1 cellular context compared by ENCODE assay signal in the genomic region with DNA sequence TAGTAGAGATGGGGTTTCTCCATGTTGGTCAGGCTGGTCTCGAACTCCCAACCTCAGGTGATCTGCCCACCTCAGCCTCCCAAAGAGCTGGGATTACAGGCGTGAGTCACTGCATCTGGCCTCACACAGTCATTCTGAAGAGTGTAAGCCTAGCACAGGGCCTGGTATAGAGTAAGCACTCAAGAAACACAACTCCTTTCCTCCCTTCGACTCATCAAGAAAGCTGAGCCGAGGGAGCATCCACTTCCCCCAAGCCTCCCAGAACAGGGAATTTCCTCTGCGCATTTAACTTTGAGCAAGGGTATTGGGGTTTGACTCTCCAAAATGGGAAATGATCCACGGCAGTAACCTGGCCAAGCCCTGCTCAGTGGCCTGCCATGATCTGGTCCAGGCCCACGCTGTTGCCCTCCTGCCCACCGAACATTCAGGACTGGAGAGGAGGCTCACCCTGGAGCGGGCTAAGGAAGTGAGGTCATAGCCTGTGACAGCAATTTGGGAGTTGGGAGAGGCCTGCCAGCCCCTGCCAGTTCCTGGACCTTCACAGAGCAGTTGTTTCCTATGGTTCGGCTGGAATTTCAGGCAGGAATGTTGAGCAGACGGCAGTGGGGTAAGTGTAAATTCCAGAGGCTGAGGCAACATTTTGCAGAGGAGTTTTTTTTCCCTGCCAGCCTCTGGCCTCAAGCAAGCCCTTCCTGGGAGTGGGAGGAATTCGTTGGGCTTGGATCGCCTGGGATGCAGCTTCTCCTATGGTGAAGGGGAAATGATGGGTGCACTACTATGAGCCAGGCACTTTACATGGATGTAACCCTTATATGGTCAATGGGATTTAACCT.
TF ChIP-seq lines count a peak whose summit lies in the region.

No MANE protein-coding gene starts in this region.

TF ChIP-seq in HepG2, 621 proteins besides CTCF, POLR2A, EP300 and RAD21 (continued from another document and continues in another):
- TF ChIP-seq, protein P1, sequence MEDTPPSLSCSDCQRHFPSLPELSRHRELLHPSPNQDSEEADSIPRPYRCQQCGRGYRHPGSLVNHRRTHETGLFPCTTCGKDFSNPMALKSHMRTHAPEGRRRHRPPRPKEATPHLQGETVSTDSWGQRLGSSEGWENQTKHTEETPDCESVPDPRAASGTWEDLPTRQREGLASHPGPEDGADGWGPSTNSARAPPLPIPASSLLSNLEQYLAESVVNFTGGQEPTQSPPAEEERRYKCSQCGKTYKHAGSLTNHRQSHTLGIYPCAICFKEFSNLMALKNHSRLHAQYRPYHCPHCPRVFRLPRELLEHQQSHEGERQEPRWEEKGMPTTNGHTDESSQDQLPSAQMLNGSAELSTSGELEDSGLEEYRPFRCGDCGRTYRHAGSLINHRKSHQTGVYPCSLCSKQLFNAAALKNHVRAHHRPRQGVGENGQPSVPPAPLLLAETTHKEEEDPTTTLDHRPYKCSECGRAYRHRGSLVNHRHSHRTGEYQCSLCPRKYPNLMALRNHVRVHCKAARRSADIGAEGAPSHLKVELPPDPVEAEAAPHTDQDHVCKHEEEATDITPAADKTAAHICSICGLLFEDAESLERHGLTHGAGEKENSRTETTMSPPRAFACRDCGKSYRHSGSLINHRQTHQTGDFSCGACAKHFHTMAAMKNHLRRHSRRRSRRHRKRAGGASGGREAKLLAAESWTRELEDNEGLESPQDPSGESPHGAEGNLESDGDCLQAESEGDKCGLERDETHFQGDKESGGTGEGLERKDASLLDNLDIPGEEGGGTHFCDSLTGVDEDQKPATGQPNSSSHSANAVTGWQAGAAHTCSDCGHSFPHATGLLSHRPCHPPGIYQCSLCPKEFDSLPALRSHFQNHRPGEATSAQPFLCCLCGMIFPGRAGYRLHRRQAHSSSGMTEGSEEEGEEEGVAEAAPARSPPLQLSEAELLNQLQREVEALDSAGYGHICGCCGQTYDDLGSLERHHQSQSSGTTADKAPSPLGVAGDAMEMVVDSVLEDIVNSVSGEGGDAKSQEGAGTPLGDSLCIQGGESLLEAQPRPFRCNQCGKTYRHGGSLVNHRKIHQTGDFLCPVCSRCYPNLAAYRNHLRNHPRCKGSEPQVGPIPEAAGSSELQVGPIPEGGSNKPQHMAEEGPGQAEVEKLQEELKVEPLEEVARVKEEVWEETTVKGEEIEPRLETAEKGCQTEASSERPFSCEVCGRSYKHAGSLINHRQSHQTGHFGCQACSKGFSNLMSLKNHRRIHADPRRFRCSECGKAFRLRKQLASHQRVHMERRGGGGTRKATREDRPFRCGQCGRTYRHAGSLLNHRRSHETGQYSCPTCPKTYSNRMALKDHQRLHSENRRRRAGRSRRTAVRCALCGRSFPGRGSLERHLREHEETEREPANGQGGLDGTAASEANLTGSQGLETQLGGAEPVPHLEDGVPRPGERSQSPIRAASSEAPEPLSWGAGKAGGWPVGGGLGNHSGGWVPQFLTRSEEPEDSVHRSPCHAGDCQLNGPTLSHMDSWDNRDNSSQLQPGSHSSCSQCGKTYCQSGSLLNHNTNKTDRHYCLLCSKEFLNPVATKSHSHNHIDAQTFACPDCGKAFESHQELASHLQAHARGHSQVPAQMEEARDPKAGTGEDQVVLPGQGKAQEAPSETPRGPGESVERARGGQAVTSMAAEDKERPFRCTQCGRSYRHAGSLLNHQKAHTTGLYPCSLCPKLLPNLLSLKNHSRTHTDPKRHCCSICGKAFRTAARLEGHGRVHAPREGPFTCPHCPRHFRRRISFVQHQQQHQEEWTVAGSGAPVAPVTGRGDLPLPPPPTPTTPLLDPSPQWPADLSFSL (CRISPR knock-in tag; IDR thresholded peaks at IDR 0.05): no peak
- TF ChIP-seq ZFP1 (CRISPR knock-in tag; IDR thresholded peaks at IDR 0.05): 0 out of 2 replicates have a peak, but pooled peaks have one; percentile 26
- TF ChIP-seq HOXD1 (CRISPR knock-in tag; IDR thresholded peaks at IDR 0.05): no peak
- no peak for TF ChIP-seq MXD4 (CRISPR knock-in tag; IDR thresholded peaks at IDR 0.05)
- TF ChIP-seq MIER2 (CRISPR knock-in tag; IDR thresholded peaks at IDR 0.05): no peak
- TF ChIP-seq ZNF24 (IDR thresholded peaks at IDR 0.05): no peak
- TF ChIP-seq NFE2L2 (IDR thresholded peaks at IDR 0.05; ENCODE audit: low read length): no peak
- TF ChIP-seq, protein P2, sequence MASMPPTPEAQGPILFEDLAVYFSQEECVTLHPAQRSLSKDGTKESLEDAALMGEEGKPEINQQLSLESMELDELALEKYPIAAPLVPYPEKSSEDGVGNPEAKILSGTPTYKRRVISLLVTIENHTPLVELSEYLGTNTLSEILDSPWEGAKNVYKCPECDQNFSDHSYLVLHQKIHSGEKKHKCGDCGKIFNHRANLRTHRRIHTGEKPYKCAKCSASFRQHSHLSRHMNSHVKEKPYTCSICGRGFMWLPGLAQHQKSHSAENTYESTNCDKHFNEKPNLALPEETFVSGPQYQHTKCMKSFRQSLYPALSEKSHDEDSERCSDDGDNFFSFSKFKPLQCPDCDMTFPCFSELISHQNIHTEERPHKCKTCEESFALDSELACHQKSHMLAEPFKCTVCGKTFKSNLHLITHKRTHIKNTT (CRISPR knock-in tag; IDR thresholded peaks at IDR 0.05): no peak
- no peak for TF ChIP-seq ZNF850 (CRISPR knock-in tag; conservative IDR thresholded peaks at IDR 0.05)
- no peak for TF ChIP-seq RELA (CRISPR knock-in tag; IDR thresholded peaks at IDR 0.05)
- no peak for TF ChIP-seq ZFYVE20 (CRISPR knock-in tag; IDR thresholded peaks at IDR 0.05; ENCODE audit: borderline replicate concordance, low read depth)
- no peak for TF ChIP-seq ZSCAN22 (CRISPR knock-in tag; IDR thresholded peaks at IDR 0.05)
- no peak for TF ChIP-seq ERF (CRISPR knock-in tag; IDR thresholded peaks at IDR 0.05)
- TF ChIP-seq STAT6 (CRISPR knock-in tag; IDR thresholded peaks at IDR 0.05; ENCODE audit: borderline replicate concordance): no peak
- TF ChIP-seq NONO (IDR thresholded peaks at IDR 0.05): no peak
- TF ChIP-seq NONO (CRISPR knock-in tag; conservative IDR thresholded peaks at IDR 0.05): no peak
- TF ChIP-seq ZNF749 (CRISPR knock-in tag; IDR thresholded peaks at IDR 0.05; ENCODE audit: borderline replicate concordance): no peak
- no peak for TF ChIP-seq MTA3 (CRISPR knock-in tag; IDR thresholded peaks at IDR 0.05)
- no peak for TF ChIP-seq YEATS2 (CRISPR knock-in tag; IDR thresholded peaks at IDR 0.05; ENCODE audit: borderline replicate concordance)
- no peak for TF ChIP-seq MYC (CRISPR knock-in tag; IDR thresholded peaks at IDR 0.05; ENCODE audit: borderline replicate concordance)
- TF ChIP-seq ISL2 (CRISPR knock-in tag; IDR thresholded peaks at IDR 0.05): no peak
- no peak for TF ChIP-seq SMARCE1 (IDR thresholded peaks at IDR 0.05; ENCODE audit: borderline replicate concordance)
- TF ChIP-seq ZMAT3 (CRISPR knock-in tag; conservative IDR thresholded peaks at IDR 0.05): no peak
- TF ChIP-seq HNF1B (CRISPR knock-in tag; IDR thresholded peaks at IDR 0.05): no peak
- TF ChIP-seq, protein P3, sequence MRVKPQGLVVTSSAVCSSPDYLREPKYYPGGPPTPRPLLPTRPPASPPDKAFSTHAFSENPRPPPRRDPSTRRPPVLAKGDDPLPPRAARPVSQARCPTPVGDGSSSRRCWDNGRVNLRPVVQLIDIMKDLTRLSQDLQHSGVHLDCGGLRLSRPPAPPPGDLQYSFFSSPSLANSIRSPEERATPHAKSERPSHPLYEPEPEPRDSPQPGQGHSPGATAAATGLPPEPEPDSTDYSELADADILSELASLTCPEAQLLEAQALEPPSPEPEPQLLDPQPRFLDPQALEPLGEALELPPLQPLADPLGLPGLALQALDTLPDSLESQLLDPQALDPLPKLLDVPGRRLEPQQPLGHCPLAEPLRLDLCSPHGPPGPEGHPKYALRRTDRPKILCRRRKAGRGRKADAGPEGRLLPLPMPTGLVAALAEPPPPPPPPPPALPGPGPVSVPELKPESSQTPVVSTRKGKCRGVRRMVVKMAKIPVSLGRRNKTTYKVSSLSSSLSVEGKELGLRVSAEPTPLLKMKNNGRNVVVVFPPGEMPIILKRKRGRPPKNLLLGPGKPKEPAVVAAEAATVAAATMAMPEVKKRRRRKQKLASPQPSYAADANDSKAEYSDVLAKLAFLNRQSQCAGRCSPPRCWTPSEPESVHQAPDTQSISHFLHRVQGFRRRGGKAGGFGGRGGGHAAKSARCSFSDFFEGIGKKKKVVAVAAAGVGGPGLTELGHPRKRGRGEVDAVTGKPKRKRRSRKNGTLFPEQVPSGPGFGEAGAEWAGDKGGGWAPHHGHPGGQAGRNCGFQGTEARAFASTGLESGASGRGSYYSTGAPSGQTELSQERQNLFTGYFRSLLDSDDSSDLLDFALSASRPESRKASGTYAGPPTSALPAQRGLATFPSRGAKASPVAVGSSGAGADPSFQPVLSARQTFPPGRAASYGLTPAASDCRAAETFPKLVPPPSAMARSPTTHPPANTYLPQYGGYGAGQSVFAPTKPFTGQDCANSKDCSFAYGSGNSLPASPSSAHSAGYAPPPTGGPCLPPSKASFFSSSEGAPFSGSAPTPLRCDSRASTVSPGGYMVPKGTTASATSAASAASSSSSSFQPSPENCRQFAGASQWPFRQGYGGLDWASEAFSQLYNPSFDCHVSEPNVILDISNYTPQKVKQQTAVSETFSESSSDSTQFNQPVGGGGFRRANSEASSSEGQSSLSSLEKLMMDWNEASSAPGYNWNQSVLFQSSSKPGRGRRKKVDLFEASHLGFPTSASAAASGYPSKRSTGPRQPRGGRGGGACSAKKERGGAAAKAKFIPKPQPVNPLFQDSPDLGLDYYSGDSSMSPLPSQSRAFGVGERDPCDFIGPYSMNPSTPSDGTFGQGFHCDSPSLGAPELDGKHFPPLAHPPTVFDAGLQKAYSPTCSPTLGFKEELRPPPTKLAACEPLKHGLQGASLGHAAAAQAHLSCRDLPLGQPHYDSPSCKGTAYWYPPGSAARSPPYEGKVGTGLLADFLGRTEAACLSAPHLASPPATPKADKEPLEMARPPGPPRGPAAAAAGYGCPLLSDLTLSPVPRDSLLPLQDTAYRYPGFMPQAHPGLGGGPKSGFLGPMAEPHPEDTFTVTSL (CRISPR knock-in tag; IDR thresholded peaks at IDR 0.05; ENCODE audit: borderline replicate concordance): no peak
- TF ChIP-seq REXO4 (CRISPR knock-in tag; IDR thresholded peaks at IDR 0.05; ENCODE audit: borderline replicate concordance): no peak
- no peak for TF ChIP-seq ZNF34 (CRISPR knock-in tag; IDR thresholded peaks at IDR 0.05; ENCODE audit: borderline replicate concordance)
- no peak for TF ChIP-seq HNRNPL (IDR thresholded peaks at IDR 0.05; ENCODE audit: low read depth, low read length)
- TF ChIP-seq TOE1 (CRISPR knock-in tag; IDR thresholded peaks at IDR 0.05): no peak
- TF ChIP-seq ZBTB26 (CRISPR knock-in tag; IDR thresholded peaks at IDR 0.05; ENCODE audit: borderline replicate concordance): no peak
- no peak for TF ChIP-seq ATF6 (CRISPR knock-in tag; conservative IDR thresholded peaks at IDR 0.05)
- TF ChIP-seq TERF1 (CRISPR knock-in tag; IDR thresholded peaks at IDR 0.05): no peak
